ENCODE assay signal across 22 cellular contexts in the genomic region with DNA sequence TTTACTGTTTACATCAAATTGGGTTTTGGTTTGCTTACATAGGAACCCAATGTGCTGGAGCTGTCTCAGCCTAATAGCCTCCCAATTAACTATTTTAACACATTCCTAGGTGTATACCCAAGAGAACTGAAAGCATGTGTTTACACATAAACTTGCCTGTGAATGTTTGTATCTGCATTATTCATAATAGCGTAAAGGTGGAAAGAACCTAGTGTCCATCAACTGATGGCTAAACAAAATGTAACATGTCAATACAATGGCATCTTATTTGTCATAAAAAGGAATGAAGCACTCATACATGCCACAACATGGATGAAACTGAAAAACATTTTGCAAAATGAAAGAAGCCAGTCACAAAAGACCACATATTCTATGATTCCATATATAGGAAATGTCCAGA.
"Had no signal": no experiment of that assay in that cellular context is flagged by ENCODE, and none has a peak within 500 bp of the region (broad histone marks: within the 10 kb centered on the region; RNA-seq: fewer than 3 reads in every experiment).

No MANE protein-coding gene starts in this region.

- H3K9me3 ChIP-seq: esophagus muscularis mucosa, gastrocnemius medialis, testis had no signal

- H3K36me3 ChIP-seq: esophagus muscularis mucosa, gastrocnemius medialis had no signal

- FAIRE-seq: islet of Langerhans had no signal

- H3K27ac ChIP-seq: esophagus muscularis mucosa, gastrocnemius medialis, parathyroid adenoma, testis, VCaP had no signal

- H3K9ac ChIP-seq: parathyroid adenoma had no signal

- H3K4me3 ChIP-seq: esophagus muscularis mucosa, gastrocnemius medialis, smooth muscle cell, testis had no signal

- ATAC-seq: activated CD4-positive, CD25-positive, alpha-beta regulatory T cell treated with anti-CD3 and anti-CD28 coated beads, Interleukin-2, amount 50 U/mL, for 24 hours; gastrocnemius medialis; left colon; sciatic nerve; stimulated activated memory B cell treated with anti-CD40 and anti-IgM and Interleukin-4, amounts not matched to agents 10 μg/mL and 1 μg/mL and 100 μg/mL, for 72 hours had no signal

- DNase-seq: activated CD4-positive, alpha-beta memory T cell treated with anti-CD3 and anti-CD28 coated beads, Interleukin-2, amount 10 ng/mL, durations not matched to agents 7 days and 5 days; activated CD4-positive, alpha-beta T cell treated with anti-CD3 and anti-CD28 coated beads, Interleukin-2, amount 10 ng/mL, durations not matched to agents 24 days and 14 days; activated effector memory CD4-positive, alpha-beta T cell treated with anti-CD3 and anti-CD28 coated beads, Interleukin-2, amount 50 U/mL, for 16 hours; activated naive CD4-positive, alpha-beta T cell treated with anti-CD3 and anti-CD28 coated beads, Interleukin-2, amount 10 ng/mL, durations not matched to agents 7 days and 5 days; amygdala; dermis blood vessel endothelial cell; effector CD8-positive, alpha-beta T cell; gastrocnemius medialis; hypothalamus; left colon; mesenchymal stem cell; stimulated activated CD4-positive, alpha-beta T cell treated with anti-CD3 and anti-CD28 coated beads, Interleukin-15, amount 100 ng/mL, for 24 hours; T-helper 2 cell; testis had no signal

- H3K4me1 ChIP-seq: parathyroid adenoma, testis had no signal

- H3K27me3 ChIP-seq: esophagus muscularis mucosa, gastrocnemius medialis, testis had no signal
